12 cellular contexts compared by ENCODE assay signal in genomic region chr11:126403658-126404057, GRCh38. TPM values are rescaled to one million over a fixed set of nuclear protein-coding genes. Genes with fewer than 3 reads are reported as not detected.
A peak's percentile ranks its signal among the peaks of the same experiment; 100 is the strongest.
DNase-seq lines count a peak whose midpoint lies in the region; ATAC-seq and TF ChIP-seq lines count a peak whose summit lies in the region.
"Had no signal": no experiment of that assay in that cellular context is flagged by ENCODE, and none has a peak within 500 bp of the region (broad histone marks: within the 10 kb centered on the region; RNA-seq: fewer than 3 reads in every experiment).

No MANE protein-coding gene starts in this region.

- no peaks in the 10 kb centered on the region for H3K4me1 ChIP-seq in ascending aorta

- peak overlapping the region; percentile 2; the same call in 1 of the 2 replicates for H3K4me3 ChIP-seq in SK-N-MC
- H3K4me3 ChIP-seq in ascending aorta, result no peak overlapping the region

- H3K9me3 ChIP-seq in SK-N-MC (ENCODE audit: low read depth, low read length) (no peaks in the 10 kb centered on the region), ascending aorta (no peaks in the 10 kb centered on the region)

- ATAC-seq in GM19463 (IDR thresholded peaks at IDR 0.05; ENCODE audit: unreplicated experiment), result peak; percentile 98
- ATAC-seq in HG03060 (IDR thresholded peaks at IDR 0.05; ENCODE audit: low read depth, unreplicated experiment), result peak; percentile 93
- ATAC-seq: activated T-cell treated with anti-CD3 and anti-CD28 coated beads, Interleukin-2, amount 50 U/mL, for 72 hours had no signal

- peak; percentile 29 for DNase-seq in EL
- DNase-seq in SK-N-MC (ENCODE audit: low read depth, low spot score), result no peak
- no peak for DNase-seq in caudate nucleus (lab: John Stamatoyannopoulos, UW)
- DNase-seq in superior temporal gyrus (ENCODE audit: extremely low spot score), result no peak
- no peak for DNase-seq in ascending aorta (ENCODE audit: low spot score in 2 of 2)
- DNase-seq in GM13976 (ENCODE audit: low spot score), result no peak
- DNase-seq: activated T-cell treated with anti-CD3 and anti-CD28 coated beads, Interleukin-2, amount 50 U/mL, for 72 hours; kidney glomerular epithelial cell; NCI-H1105 treated with DMSO at 0.1 percent for 48 hours; T-helper 1 cell had no signal

- in situ Hi-C loops in GM13976 (cut with MboI; ENCODE audit: low sequenced_read_pairs, unreplicated experiment), result no loop called here

- H3K9ac ChIP-seq in SK-N-MC (ENCODE audit: insufficient read length), result no peak overlapping the region

- H3K36me3 ChIP-seq in SK-N-MC (ENCODE audit: insufficient read depth, low read length), result peaks cover 14% of the 10 kb centered on the region
- H3K36me3 ChIP-seq in ascending aorta, result peaks cover 15% of the 10 kb centered on the region in 2 donors

- H3K27ac ChIP-seq in SK-N-MC (peak overlapping the region; percentile 67), caudate nucleus (ENCODE audit: low read depth, low read length) (no peak overlapping the region), ascending aorta (no peak overlapping the region)

- intact Hi-C loops in ascending aorta (cut with DNase I), result no loop called here

- no peak for TF ChIP-seq CTCF in ascending aorta (IDR thresholded peaks at IDR 0.05)
- no peak for TF ChIP-seq CTCF in GM13976 (IDR thresholded peaks at IDR 0.05; ENCODE audit: borderline replicate concordance, control extremely low read depth, extremely low read depth, insufficient read depth, missing control alignments)

- no peaks in the 10 kb centered on the region for H3K27me3 ChIP-seq in ascending aorta

RNA-seq across cellular contexts. Expression of gene ST3GAL4, which starts 48.2 kb away (rescaled TPM):
- 61.4 TPM for total RNA-seq in ascending aorta
